ENCODE assay signal across 8 cellular contexts in the genomic region with DNA sequence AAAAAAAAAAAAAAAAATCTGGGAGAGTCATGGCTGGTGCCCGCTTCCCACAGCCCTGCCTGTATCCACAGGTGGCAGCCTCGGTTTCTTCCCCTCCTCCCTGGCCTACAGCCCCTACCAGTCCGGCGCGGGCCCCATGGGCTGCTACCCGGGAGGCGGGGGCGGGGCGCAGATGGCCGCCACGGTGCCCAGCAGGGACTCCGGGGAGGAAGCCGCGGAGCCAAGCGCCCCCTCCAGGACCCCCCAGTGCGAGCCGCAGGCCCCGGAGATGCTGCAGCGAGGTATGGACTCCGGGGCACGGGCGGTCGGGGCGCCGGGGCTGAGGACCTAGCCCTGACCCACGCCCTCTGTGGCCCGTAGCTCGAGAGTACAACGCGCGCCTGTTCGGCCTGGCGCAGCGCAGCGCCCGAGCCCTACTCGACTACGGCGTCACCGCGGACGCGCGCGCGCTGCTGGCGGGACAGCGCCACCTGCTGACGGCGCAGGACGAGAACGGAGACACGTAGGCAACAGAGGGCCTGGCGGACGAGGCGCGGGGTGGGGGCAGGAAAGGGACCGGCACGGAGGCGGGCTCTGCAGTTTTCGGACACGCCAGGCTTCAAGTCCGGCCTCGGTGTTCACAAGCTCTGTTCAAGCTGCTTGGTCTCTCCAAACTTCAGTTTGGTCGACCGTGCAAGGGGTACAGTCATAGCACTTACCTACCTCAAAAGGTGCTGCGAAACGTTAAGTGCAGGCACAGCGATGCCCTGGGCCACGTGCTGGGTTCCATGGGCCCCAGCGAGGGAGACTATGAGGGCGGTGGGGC.
DNase-seq lines count a peak whose midpoint lies in the region; ATAC-seq and TF ChIP-seq lines count a peak whose summit lies in the region.

No MANE protein-coding gene starts in this region.

- peak overlapping the region; percentile 49 for H3K4me3 ChIP-seq in fibroblast of pulmonary artery (replicated peaks; ENCODE audit: low read depth, low read length)

- peak overlapping the region; percentile 79 to 91 (median 79) for H3K4me3 Mint-ChIP-seq in nephron

- H3K27me3 Mint-ChIP-seq in nephron (ENCODE audit: low read depth), result no peaks in the 10 kb centered on the region

- DNase-seq in DMS114 treated with DMSO at 0.1 percent for 48 hours (lab: John Stamatoyannopoulos, UW; ENCODE audit: unreplicated experiment), result peak; percentile 55
- peak; percentile 91 for DNase-seq in RKO (ENCODE audit: low spot score)
- DNase-seq in activated T-helper 9 cell treated with anti-CD3 and anti-CD28 coated beads, Interleukin-2, amount 50 U/mL, for 16 hours (ENCODE audit: low read depth), result peak; percentile 80
- peak; percentile 88 for DNase-seq in fibroblast of pulmonary artery (ENCODE audit: low read depth)
- peak; percentile 93 for DNase-seq in stimulated activated naive CD8-positive, alpha-beta T cell treated with anti-CD3 and anti-CD28 coated beads, Interleukin-15, Interleukin-2, amounts not matched to agents 100 U/mL and 50 U/mL, for 24 hours

- TF ChIP-seq CTCF in fibroblast of pulmonary artery (IDR thresholded peaks at IDR 0.05; ENCODE audit: low read length, missing control alignments), result peak; percentile 57
- TF ChIP-seq CTCF in nephron (IDR thresholded peaks at IDR 0.05; ENCODE audit: unreplicated experiment in 3 of 3), result peak; percentile 93 to 97 (median 94)

- TF ChIP-seq RAD21 in Ishikawa (IDR thresholded peaks at IDR 0.05; ENCODE audit: low read depth), result peak; percentile 88

- peak overlapping the region in 1 of 3 experiments; percentile 40 for H3K27ac Mint-ChIP-seq in nephron

- TF ChIP-seq EP300 in Ishikawa (IDR thresholded peaks at IDR 0.05; ENCODE audit: borderline replicate concordance), result peak; percentile 47; the same call in 1 of the 2 replicates

- peaks cover 10% of the 10 kb centered on the region for H3K4me1 Mint-ChIP-seq in nephron

- H3K36me3 Mint-ChIP-seq in nephron (ENCODE audit: low read depth), result no peaks in the 10 kb centered on the region

- H3K9me3 Mint-ChIP-seq in nephron, result no peaks in the 10 kb centered on the region

- peak; percentile 42 for ATAC-seq in GM21390 (IDR thresholded peaks at IDR 0.05; ENCODE audit: unreplicated experiment)
- peak; percentile 69 for ATAC-seq in stimulated activated naive CD8-positive, alpha-beta T cell treated with anti-CD3 and anti-CD28 coated beads, Interleukin-15, Interleukin-2, amounts not matched to agents 100 U/mL and 50 U/mL, for 24 hours

TF ChIP-seq in Ishikawa, 13 proteins besides CTCF, POLR2A, EP300 and RAD21:
- TF ChIP-seq EGR1 (IDR thresholded peaks at IDR 0.05) (no peak; the same call in 1 of the 2 replicates), ZBTB7A (IDR thresholded peaks at IDR 0.05; ENCODE audit: low read depth) (peak; percentile 94), TCF12 (IDR thresholded peaks at IDR 0.05; ENCODE audit: low read depth) (peak; percentile 78; the same call in 1 of the 2 replicates), TEAD4 (IDR thresholded peaks at IDR 0.05) (peak; percentile 41; the same call in 1 of the 2 replicates), NFIC (IDR thresholded peaks at IDR 0.05) (peak; percentile 36; the same call in 1 of the 2 replicates), YY1 (IDR thresholded peaks at IDR 0.05; ENCODE audit: low read depth) (peak; percentile 77), TAF1 (IDR thresholded peaks at IDR 0.05; ENCODE audit: low read depth) (peak; percentile 64), FOXM1 (IDR thresholded peaks at IDR 0.05; ENCODE audit: borderline replicate concordance, low read depth) (peak; percentile 60; the same call in 1 of the 2 replicates), CEBPB (IDR thresholded peaks at IDR 0.05) (no peak), CREB1 (IDR thresholded peaks at IDR 0.05; ENCODE audit: low read depth) (peak; percentile 71)
- TF ChIP-seq, protein P1, sequence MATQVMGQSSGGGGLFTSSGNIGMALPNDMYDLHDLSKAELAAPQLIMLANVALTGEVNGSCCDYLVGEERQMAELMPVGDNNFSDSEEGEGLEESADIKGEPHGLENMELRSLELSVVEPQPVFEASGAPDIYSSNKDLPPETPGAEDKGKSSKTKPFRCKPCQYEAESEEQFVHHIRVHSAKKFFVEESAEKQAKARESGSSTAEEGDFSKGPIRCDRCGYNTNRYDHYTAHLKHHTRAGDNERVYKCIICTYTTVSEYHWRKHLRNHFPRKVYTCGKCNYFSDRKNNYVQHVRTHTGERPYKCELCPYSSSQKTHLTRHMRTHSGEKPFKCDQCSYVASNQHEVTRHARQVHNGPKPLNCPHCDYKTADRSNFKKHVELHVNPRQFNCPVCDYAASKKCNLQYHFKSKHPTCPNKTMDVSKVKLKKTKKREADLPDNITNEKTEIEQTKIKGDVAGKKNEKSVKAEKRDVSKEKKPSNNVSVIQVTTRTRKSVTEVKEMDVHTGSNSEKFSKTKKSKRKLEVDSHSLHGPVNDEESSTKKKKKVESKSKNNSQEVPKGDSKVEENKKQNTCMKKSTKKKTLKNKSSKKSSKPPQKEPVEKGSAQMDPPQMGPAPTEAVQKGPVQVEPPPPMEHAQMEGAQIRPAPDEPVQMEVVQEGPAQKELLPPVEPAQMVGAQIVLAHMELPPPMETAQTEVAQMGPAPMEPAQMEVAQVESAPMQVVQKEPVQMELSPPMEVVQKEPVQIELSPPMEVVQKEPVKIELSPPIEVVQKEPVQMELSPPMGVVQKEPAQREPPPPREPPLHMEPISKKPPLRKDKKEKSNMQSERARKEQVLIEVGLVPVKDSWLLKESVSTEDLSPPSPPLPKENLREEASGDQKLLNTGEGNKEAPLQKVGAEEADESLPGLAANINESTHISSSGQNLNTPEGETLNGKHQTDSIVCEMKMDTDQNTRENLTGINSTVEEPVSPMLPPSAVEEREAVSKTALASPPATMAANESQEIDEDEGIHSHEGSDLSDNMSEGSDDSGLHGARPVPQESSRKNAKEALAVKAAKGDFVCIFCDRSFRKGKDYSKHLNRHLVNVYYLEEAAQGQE (IDR thresholded peaks at IDR 0.05; ENCODE audit: low read depth), result no peak
- TF ChIP-seq, protein P2, sequence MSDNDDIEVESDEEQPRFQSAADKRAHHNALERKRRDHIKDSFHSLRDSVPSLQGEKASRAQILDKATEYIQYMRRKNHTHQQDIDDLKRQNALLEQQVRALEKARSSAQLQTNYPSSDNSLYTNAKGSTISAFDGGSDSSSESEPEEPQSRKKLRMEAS (IDR thresholded peaks at IDR 0.05), result peak; percentile 97
- TF ChIP-seq, protein P3, sequence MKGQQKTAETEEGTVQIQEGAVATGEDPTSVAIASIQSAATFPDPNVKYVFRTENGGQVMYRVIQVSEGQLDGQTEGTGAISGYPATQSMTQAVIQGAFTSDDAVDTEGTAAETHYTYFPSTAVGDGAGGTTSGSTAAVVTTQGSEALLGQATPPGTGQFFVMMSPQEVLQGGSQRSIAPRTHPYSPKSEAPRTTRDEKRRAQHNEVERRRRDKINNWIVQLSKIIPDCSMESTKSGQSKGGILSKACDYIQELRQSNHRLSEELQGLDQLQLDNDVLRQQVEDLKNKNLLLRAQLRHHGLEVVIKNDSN (IDR thresholded peaks at IDR 0.05), result peak; percentile 35; the same call in 1 of the 2 replicates

Comparison
In these comparisons a context has a peak if more than half of its experiments do, and no peak if none do; other contexts are left out.
1. Peak in every context shown above with its lines: DNase-seq, ATAC-seq and H3K4me3 ChIP-seq.